18 cellular contexts compared by ENCODE assay signal in the genomic region with DNA sequence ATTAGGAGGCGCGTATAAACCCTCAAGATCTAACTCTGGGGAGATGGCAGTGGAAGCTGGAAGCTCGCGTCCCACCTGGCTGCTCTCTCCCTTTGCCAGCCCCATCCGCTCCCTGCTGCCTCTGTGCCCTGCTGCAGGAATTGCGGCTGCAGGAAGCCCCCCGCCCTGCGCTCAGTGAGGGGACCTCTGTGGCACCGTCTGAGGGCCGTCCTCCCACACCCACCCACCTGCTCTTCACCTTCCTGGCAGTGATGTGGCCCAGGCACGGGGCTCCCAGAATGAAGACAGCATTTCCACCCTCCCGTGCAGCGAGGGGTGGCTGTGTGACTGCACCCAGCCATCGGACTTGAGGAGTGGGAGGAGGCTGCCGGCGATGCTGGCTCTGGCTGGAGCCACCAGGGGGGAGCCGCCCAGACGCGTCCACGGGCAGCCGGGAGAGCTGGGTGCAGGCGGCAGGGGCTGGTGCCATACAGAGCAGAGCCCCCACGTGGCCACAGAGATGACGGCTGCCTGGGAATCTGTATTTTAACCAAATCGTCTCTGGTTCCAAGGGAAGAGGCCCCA. TPM values are rescaled to one million over a fixed set of nuclear protein-coding genes. Genes with fewer than 3 reads are reported as not detected.
DNase-seq lines count a peak whose midpoint lies in the region; ATAC-seq and TF ChIP-seq lines count a peak whose summit lies in the region.
"Had no signal": no experiment of that assay in that cellular context is flagged by ENCODE, and none has a peak within 500 bp of the region (broad histone marks: within the 10 kb centered on the region; RNA-seq: fewer than 3 reads in every experiment).

No MANE protein-coding gene starts in this region.

- H3K27ac ChIP-seq in heart left ventricle: no peak overlapping the region
- peak overlapping the region; percentile 82 for H3K27ac ChIP-seq in angular gyrus (ENCODE audit: low read depth, low read length)
- H3K27ac ChIP-seq in lower lobe of right lung: no peak overlapping the region

- H3K4me3 Mint-ChIP-seq in effector memory CD8-positive, alpha-beta T cell: no peak overlapping the region
- H3K4me3 Mint-ChIP-seq: CD4-positive, alpha-beta T cell had no signal

- H3K4me3 ChIP-seq in heart left ventricle: no peak overlapping the region
- no peak overlapping the region for H3K4me3 ChIP-seq in lower lobe of right lung

- WGBS in heart left ventricle, 4 donors: 81 to 85% (median 82%) methylated on average over 21 to 25 of the region's 25 CpGs

- no peaks in the 10 kb centered on the region for H3K36me3 Mint-ChIP-seq in effector memory CD8-positive, alpha-beta T cell (ENCODE audit: insufficient read depth)

- H3K36me3 ChIP-seq in heart left ventricle (no peaks in the 10 kb centered on the region), lower lobe of right lung (no peaks in the 10 kb centered on the region)

- TF ChIP-seq CTCF in heart left ventricle (IDR thresholded peaks at IDR 0.05) (no peak), lower lobe of right lung (IDR thresholded peaks at IDR 0.05) (no peak)

- H3K4me1 Mint-ChIP-seq in effector memory CD8-positive, alpha-beta T cell (ENCODE audit: low read depth in 2 of 2): no peaks in the 10 kb centered on the region

- H3K27me3 ChIP-seq in heart left ventricle: peaks cover 0 to 43% (median 9%) of the 10 kb centered on the region in 9 donors
- peaks cover 31% of the 10 kb centered on the region for H3K27me3 ChIP-seq in lower lobe of right lung (ENCODE audit: low read depth)

- H3K9me3 ChIP-seq in heart left ventricle (peaks cover 0 to 4% (median 0%) of the 10 kb centered on the region in 12 donors), lower lobe of right lung (no peaks in the 10 kb centered on the region)

- H3K27ac Mint-ChIP-seq in effector memory CD8-positive, alpha-beta T cell: no peak overlapping the region
- H3K27ac Mint-ChIP-seq: CD4-positive, alpha-beta T cell had no signal

- H3K27me3 Mint-ChIP-seq in effector memory CD8-positive, alpha-beta T cell: no peaks in the 10 kb centered on the region
- H3K27me3 Mint-ChIP-seq: CD4-positive, alpha-beta T cell had no signal

- TF ChIP-seq POLR2A in heart left ventricle (IDR thresholded peaks at IDR 0.05): no peak

- ATAC-seq in left ventricle myocardium superior (no peak), heart left ventricle (no peak), lower lobe of right lung (no peak), HG03139 (IDR thresholded peaks at IDR 0.05; ENCODE audit: unreplicated experiment) (no peak)
- no peak for ATAC-seq in effector memory CD8-positive, alpha-beta T cell (replicated peaks)
- ATAC-seq: Panc1 had no signal

- H3K4me1 ChIP-seq in heart left ventricle: no peaks in the 10 kb centered on the region
- no peaks in the 10 kb centered on the region for H3K4me1 ChIP-seq in lower lobe of right lung

- peak; percentile 19 for DNase-seq in left ventricle myocardium superior
- DNase-seq in heart left ventricle: no peak
- peak; percentile 30 for DNase-seq in lower lobe of right lung
- DNase-seq in effector memory CD8-positive, alpha-beta T cell: no peak
- no peak for DNase-seq in DMS114 treated with DMSO at 0.1 percent for 48 hours (lab: John Stamatoyannopoulos, UW; ENCODE audit: unreplicated experiment)
- DNase-seq: ACHN; AML-193; CD4-positive, alpha-beta T cell; KBM-7; MV-4-11; NCI-H1417 treated with DMSO at 0.1 percent for 48 hours; NCI-H1930; NCI-H82; SHP77 treated with DMSO at 0.1 percent for 48 hours had no signal

- intact Hi-C loops in left ventricle myocardium superior (cut with micrococcal nuclease): no loop called here
- intact Hi-C loops in heart left ventricle (cut with DNase I): no loop called here
- intact Hi-C loops in lower lobe of right lung (cut with DNase I): no loop called here

- H3K9me3 Mint-ChIP-seq in effector memory CD8-positive, alpha-beta T cell: peaks cover 0 to 2% of the 10 kb centered on the region in 2 donors
- H3K9me3 Mint-ChIP-seq: CD4-positive, alpha-beta T cell had no signal

RNA-seq across cellular contexts. Expression of gene GALNT9, which starts 28.3 kb away (rescaled TPM):
- total RNA-seq in left ventricle myocardium superior (1.6 TPM), heart left ventricle (10 to 100 TPM in 1 of 9 donors, not detected in 8; 10.3 TPM), lower lobe of right lung (not detected)
- polyA plus RNA-seq in heart left ventricle: not detected
- total RNA-seq: CD4-positive, alpha-beta T cell; NCI-H460 had no signal

Comparison
In these comparisons a context has a peak if more than half of its experiments do, and no peak if none do; other contexts are left out.
1. DNase-seq: peak in left ventricle myocardium superior (single experiment) and lower lobe of right lung (single experiment); none in heart left ventricle (0 of 5), effector memory CD8-positive, alpha-beta T cell (0 of 3) and DMS114 treated with DMSO at 0.1 percent for 48 hours (single experiment).